Comparison of ENCODE assay signal across 1 cellular context in genomic region chr22:48316245-48316875, GRCh38.
TF ChIP-seq lines count a peak whose summit lies in the region.

No MANE protein-coding gene starts in this region.

TF ChIP-seq in HepG2, 621 proteins besides CTCF, POLR2A, EP300 and RAD21 (continued from another document):
- TF ChIP-seq TEF (CRISPR knock-in tag; IDR thresholded peaks at IDR 0.05) (no peak), ZBTB34 (CRISPR knock-in tag; IDR thresholded peaks at IDR 0.05) (no peak), TEAD3 (CRISPR knock-in tag; optimal IDR thresholded peaks at IDR 0.05; ENCODE audit: borderline replicate concordance) (no peak), ZNF282 (IDR thresholded peaks at IDR 0.05; ENCODE audit: partially characterized antibody) (no peak), ZNF556 (CRISPR knock-in tag; IDR thresholded peaks at IDR 0.05; ENCODE audit: borderline replicate concordance) (no peak), FOSL2 (CRISPR knock-in tag; IDR thresholded peaks at IDR 0.05) (no peak), ZNF780A (CRISPR knock-in tag; IDR thresholded peaks at IDR 0.05) (no peak), RBFOX2 (IDR thresholded peaks at IDR 0.05; ENCODE audit: low read depth, low read length) (no peak), E2F5 (CRISPR knock-in tag; conservative IDR thresholded peaks at IDR 0.05) (no peak), RNF2 (conservative IDR thresholded peaks at IDR 0.05; ENCODE audit: low read depth) (no peak), MNT (IDR thresholded peaks at IDR 0.05) (no peak), GATAD2A (CRISPR knock-in tag; IDR thresholded peaks at IDR 0.05) (no peak), GRHL1 (CRISPR knock-in tag; conservative IDR thresholded peaks at IDR 0.05) (no peak), MTF1 (CRISPR knock-in tag; IDR thresholded peaks at IDR 0.05) (no peak)
TF ChIP-seq in HepG2: peak in this region for 0.
